25 cellular contexts compared by ENCODE assay signal in genomic region chr5:154986151-154986550, GRCh38. TPM values are rescaled to one million over a fixed set of nuclear protein-coding genes. Genes with fewer than 3 reads are reported as not detected.
DNase-seq lines count a peak whose midpoint lies in the region; ATAC-seq and TF ChIP-seq lines count a peak whose summit lies in the region.
"Had no signal": no experiment of that assay in that cellular context is flagged by ENCODE, and none has a peak within 500 bp of the region (broad histone marks: within the 10 kb centered on the region; RNA-seq: fewer than 3 reads in every experiment).

No MANE protein-coding gene starts in this region.

- no peak for TF ChIP-seq RAD21 in IMR-90 (IDR thresholded peaks at IDR 0.05; ENCODE audit: low read length)

- no peak overlapping the region for H3K23ac ChIP-seq in IMR-90 (ENCODE audit: low read depth, low read length)

- no peak overlapping the region for H3K18ac ChIP-seq in IMR-90 (ENCODE audit: low read depth, low read length)

- H3K36me3 ChIP-seq in IMR-90 (ENCODE audit: control insufficient read depth, insufficient read depth, low read length) (no peaks in the 10 kb centered on the region), testis (ENCODE audit: low read depth, missing control alignments) (no peaks in the 10 kb centered on the region)

- TF ChIP-seq POLR2A in IMR-90 (IDR thresholded peaks at IDR 0.05; ENCODE audit: low read depth, low read length) (no peak), testis (IDR thresholded peaks at IDR 0.05) (no peak)

- no peak overlapping the region for H3K4me2 ChIP-seq in IMR-90 (ENCODE audit: low read depth, low read length)

- POLR2A ChIA-PET in IMR-90 (lab: Charles Lee; ENCODE audit: unreplicated experiment), result no interaction called here

- no CpG with 5 or more reads among the region's 4 CpGs for WGBS in IMR-90 (ENCODE audit: extremely low coverage in 2 of 2, insufficient read length in 1 of 2), 2 experiments
- 48 to 57% methylated on average over 4 of the region's 4 CpGs for WGBS in testis, 2 donors

- H2AFZ ChIP-seq in IMR-90 (replicated peaks; ENCODE audit: low read length, poor library complexity), result no peak overlapping the region

- ATAC-seq in IMR-90 (ENCODE audit: low read depth), result peak; percentile 42
- ATAC-seq in HG03097 (IDR thresholded peaks at IDR 0.05; ENCODE audit: low FRiP score, unreplicated experiment), result no peak
- ATAC-seq: HCT116, HepG2, K562 had no signal

- BruUV-seq in IMR-90 (replicated peaks; lab: Mats Ljungman, UMichigan), result no TSS peak

- H4K8ac ChIP-seq in IMR-90 (ENCODE audit: low read depth in 2 of 2, low read length in 2 of 2), result no peak overlapping the region

- TF ChIP-seq CTCF in IMR-90 (conservative IDR thresholded peaks at IDR 0.05; ENCODE audit: low read depth, low read length) (no peak), testis (IDR thresholded peaks at IDR 0.05) (no peak), chondrocyte (IDR thresholded peaks at IDR 0.05) (no peak)

- H2BK20ac ChIP-seq in IMR-90 (ENCODE audit: low read depth, low read length), result no peak overlapping the region

- H3K79me1 ChIP-seq in IMR-90 (ENCODE audit: low read depth in 1 of 2, low read length in 2 of 2), result no peaks in the 10 kb centered on the region

- no peak overlapping the region for H3K9ac ChIP-seq in IMR-90 (ENCODE audit: low read depth, low read length)

- no peaks in the 10 kb centered on the region for H3K4me1 Mint-ChIP-seq in chondrocyte (ENCODE audit: low read depth)
- H3K4me1 Mint-ChIP-seq: CD4-positive, alpha-beta memory T cell had no signal

- H2BK5ac ChIP-seq in IMR-90 (ENCODE audit: low read depth, low read length, poor library complexity, severe bottlenecking), result no peak overlapping the region

- no peak overlapping the region for H3K27ac Mint-ChIP-seq in chondrocyte (ENCODE audit: unreplicated experiment)
- H3K27ac Mint-ChIP-seq: CD4-positive, alpha-beta memory T cell had no signal

- H3K27me3 ChIP-seq in IMR-90 (ENCODE audit: control insufficient read depth, insufficient read depth, low read length) (no peaks in the 10 kb centered on the region; the same call in 1 of the 2 replicates), testis (no peaks in the 10 kb centered on the region)

- H3K9me1 ChIP-seq in IMR-90 (ENCODE audit: insufficient read depth, low read length), result no peaks in the 10 kb centered on the region

- peaks cover 3% of the 10 kb centered on the region for H3K36me3 Mint-ChIP-seq in chondrocyte (ENCODE audit: low read depth)
- H3K36me3 Mint-ChIP-seq: CD4-positive, alpha-beta memory T cell had no signal

- intact Hi-C loops in IMR-90 (cut with micrococcal nuclease), result no loop called here
- intact Hi-C loops in testis (cut with DNase I; ENCODE audit: low total_unique reads), result no loop called here

- H3K4me3 Mint-ChIP-seq in chondrocyte (ENCODE audit: unreplicated experiment), result no peak overlapping the region
- H3K4me3 Mint-ChIP-seq: CD4-positive, alpha-beta memory T cell had no signal

- no peaks in the 10 kb centered on the region for H3K4me1 ChIP-seq in IMR-90 (ENCODE audit: control insufficient read depth, insufficient read depth, low read length)
- no peaks in the 10 kb centered on the region for H3K4me1 ChIP-seq in testis

- H3K27ac ChIP-seq in IMR-90 (ENCODE audit: insufficient read depth, low read length), result no peak overlapping the region
- no peak overlapping the region for H3K27ac ChIP-seq in testis

- no peak overlapping the region for H3K4me3 ChIP-seq in IMR-90 (ENCODE audit: insufficient read depth, low read depth, low read length)
- no peak overlapping the region for H3K4me3 ChIP-seq in testis
- H3K4me3 ChIP-seq: K562, SK-N-MC had no signal

- H3K14ac ChIP-seq in IMR-90 (replicated peaks; ENCODE audit: low read depth, low read length), result no peak overlapping the region

- no peak overlapping the region for H4K91ac ChIP-seq in IMR-90 (ENCODE audit: insufficient read depth, low read depth, low read length)

- no peak overlapping the region for H2AK9ac ChIP-seq in IMR-90 (replicated peaks; ENCODE audit: low read depth, low read length, poor library complexity)

- CTCF ChIA-PET in IMR-90 (lab: Yijun Ruan, JAX), result no interaction called here

- H4K5ac ChIP-seq in IMR-90 (ENCODE audit: low read depth, low read length), result no peak overlapping the region

- H2BK15ac ChIP-seq in IMR-90 (ENCODE audit: low read depth, low read length), result no peak overlapping the region

- no peak overlapping the region for H2BK120ac ChIP-seq in IMR-90 (ENCODE audit: low read depth, low read length)

- H2AK5ac ChIP-seq in IMR-90 (ENCODE audit: low read depth, low read length), result no peak overlapping the region

- no peaks in the 10 kb centered on the region for H4K20me1 ChIP-seq in IMR-90 (ENCODE audit: insufficient read depth, low read length)

- no peak overlapping the region for H3K56ac ChIP-seq in IMR-90 (ENCODE audit: extremely low read depth, insufficient read depth, low read length)

- no peak overlapping the region for H3K4ac ChIP-seq in IMR-90 (ENCODE audit: low read depth, low read length)

- DNase-seq in IMR-90 (no peak), fibroblast of gingiva (ENCODE audit: low read depth) (peak; percentile 44), iris pigment epithelial cell (ENCODE audit: low read depth) (peak; percentile 58), testis (peak; percentile 64), chondrocyte (ENCODE audit: low spot score) (no peak), dedifferentiated amniotic fluid mesenchymal stem cell (ENCODE audit: extremely low spot score) (no peak)
- DNase-seq: C1 segment of cervical spinal cord; CD4-positive, alpha-beta memory T cell; COR-L47; Kasumi-1; MV-4-11; NCI-H1105 treated with DMSO at 0.1 percent for 48 hours; NCI-H146; NCI-H1930; NCI-H2107; NCI-H524; NCI-H748 treated with DMSO at 0.1 percent for 48 hours; SIG-M5 had no signal

- H3K27me3 Mint-ChIP-seq in chondrocyte (ENCODE audit: low read depth), result peaks cover 2% of the 10 kb centered on the region

- dilution Hi-C loops in IMR-90 (cut with HindIII; ENCODE audit: low sequenced_read_pairs, unreplicated experiment), result no loop called here

- H3K9me3 ChIP-seq in IMR-90 (ENCODE audit: control insufficient read depth, insufficient read depth, low read length) (no peaks in the 10 kb centered on the region), testis (no peaks in the 10 kb centered on the region)

- in situ Hi-C loops in IMR-90 (cut with MboI; ENCODE audit: low sequenced_read_pairs), result no loop called here

- H3K9me3 Mint-ChIP-seq in chondrocyte (ENCODE audit: low read depth), result peaks cover 6% of the 10 kb centered on the region
- H3K9me3 Mint-ChIP-seq: CD4-positive, alpha-beta memory T cell had no signal

TF ChIP-seq in IMR-90, 13 proteins besides CTCF, POLR2A, EP300 and RAD21 (continues in another document):
- TF ChIP-seq BHLHE40 (IDR thresholded peaks at IDR 0.05; ENCODE audit: low read depth, low read length) (no peak), NFE2L2 (IDR thresholded peaks at IDR 0.05; ENCODE audit: low read depth, low read length) (no peak), MAFK (IDR thresholded peaks at IDR 0.05; ENCODE audit: low read depth, low read length) (no peak), CEBPB (IDR thresholded peaks at IDR 0.05; ENCODE audit: low read depth, low read length) (no peak), SMC3 (IDR thresholded peaks at IDR 0.05; ENCODE audit: low read depth, low read length) (no peak), MAZ (IDR thresholded peaks at IDR 0.05; ENCODE audit: borderline replicate concordance, low read depth, low read length) (no peak), ELK1 (IDR thresholded peaks at IDR 0.05; ENCODE audit: borderline replicate concordance, low read depth, low read length) (no peak), USF2 (IDR thresholded peaks at IDR 0.05; ENCODE audit: low read depth, low read length) (no peak), MXI1 (IDR thresholded peaks at IDR 0.05; ENCODE audit: borderline replicate concordance, low read depth, low read length) (no peak), RCOR1 (IDR thresholded peaks at IDR 0.05; ENCODE audit: insufficient replicate concordance, low read length) (no peak), FOS (IDR thresholded peaks at IDR 0.05; ENCODE audit: low read depth, low read length) (no peak)

RNA-seq across cellular contexts. Expression of gene KIF4B, which starts 27.4 kb away (rescaled TPM):
- under 0.01 TPM in 2 replicates for total RNA-seq in IMR-90 (2012; rRNA removed)
- polyA plus RNA-seq in IMR-90 (2012; rRNA removed), result 0.03 TPM in 2 replicates
- polyA plus RNA-seq in IMR-90 (2012; cell fraction: cytosol; rRNA removed), result not detected in 2 replicates
- 0.01 TPM in 1 of 2 replicates, not detected in the other for polyA plus RNA-seq in IMR-90 (2012; cell fraction: nucleus; rRNA removed; ENCODE audit: low replicate concordance)
- total RNA-seq in testis, result 1 to 10 TPM; 3.0 to 6.6 TPM
- 10.6 TPM for polyA plus RNA-seq in testis (ENCODE audit: insufficient read depth, low read depth, low replicate concordance)
- total RNA-seq in chondrocyte, result 0.07 TPM in 1 of 3 replicates, not detected in the others
- total RNA-seq: CD4-positive, alpha-beta memory T cell; HT1080; MCF 10A had no signal
- polyA plus RNA-seq: CD4-positive, alpha-beta memory T cell; HepG2 had no signal

RNA-seq across cellular contexts. Expression of gene MRPL22, which starts 45.3 kb away (rescaled TPM):
- total RNA-seq in IMR-90 (2012; rRNA removed), result 13.3 and 21.7 TPM in 2 replicates
- polyA plus RNA-seq in IMR-90 (2012; rRNA removed), result 58.0 and 58.5 TPM in 2 replicates
- 8.3 and 20.3 TPM in 2 replicates for polyA plus RNA-seq in IMR-90 (2012; cell fraction: cytosol; rRNA removed)
- polyA plus RNA-seq in IMR-90 (2012; cell fraction: nucleus; rRNA removed; ENCODE audit: low replicate concordance), result 5.1 and 22.9 TPM in 2 replicates
- total RNA-seq in testis, result 10 to 100 TPM; 28.1 to 42.6 TPM
- 81.4 TPM for polyA plus RNA-seq in testis (ENCODE audit: insufficient read depth, low read depth, low replicate concordance)
- total RNA-seq in chondrocyte, result 34.6 to 41.5 TPM (median 38.2 TPM) in 3 replicates

RNA-seq across cellular contexts. Expression of gene GEMIN5, which starts 48.1 kb away (rescaled TPM):
- total RNA-seq in IMR-90 (2012; rRNA removed), result 27.5 and 31.5 TPM in 2 replicates
- 8.1 and 9.0 TPM in 2 replicates for polyA plus RNA-seq in IMR-90 (2012; rRNA removed)
- 3.8 and 4.5 TPM in 2 replicates for polyA plus RNA-seq in IMR-90 (2012; cell fraction: cytosol; rRNA removed)
- polyA plus RNA-seq in IMR-90 (2012; cell fraction: nucleus; rRNA removed; ENCODE audit: low replicate concordance), result 4.5 and 6.4 TPM in 2 replicates
- total RNA-seq in testis, result 10 to 100 TPM; 24.1 to 24.7 TPM
- 15.8 TPM for polyA plus RNA-seq in testis (ENCODE audit: insufficient read depth, low read depth, low replicate concordance)
- 12.2 to 19.2 TPM (median 12.5 TPM) in 3 replicates for total RNA-seq in chondrocyte

Comparison
In these comparisons a context has a peak if more than half of its experiments do, and no peak if none do; other contexts are left out.
1. DNase-seq: peak in fibroblast of gingiva (single experiment), iris pigment epithelial cell (single experiment) and testis (single experiment); none in IMR-90 (single experiment), chondrocyte (single experiment) and dedifferentiated amniotic fluid mesenchymal stem cell (single experiment).